18 cellular contexts compared by ENCODE assay signal in the genomic region with DNA sequence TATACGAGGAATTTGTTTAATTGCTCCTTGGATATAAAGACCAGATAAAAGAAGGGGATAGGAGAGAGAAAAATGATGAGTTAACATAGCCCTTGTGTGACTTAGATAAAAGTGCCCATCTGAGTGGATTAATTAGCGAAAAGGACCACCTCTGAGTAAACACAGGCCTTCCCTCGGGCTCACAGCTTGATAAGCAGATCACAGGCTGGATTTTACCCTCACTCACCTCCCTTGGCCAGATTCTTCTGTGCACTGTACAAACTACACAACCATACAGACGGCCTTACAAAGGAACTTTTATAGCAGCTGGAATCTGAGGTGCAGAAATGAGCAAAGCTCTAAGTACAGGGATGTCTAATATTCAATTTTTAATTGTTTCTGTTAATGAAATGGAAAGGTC.
"Had no signal": no experiment of that assay in that cellular context is flagged by ENCODE, and none has a peak within 500 bp of the region (broad histone marks: within the 10 kb centered on the region; RNA-seq: fewer than 3 reads in every experiment).

No MANE protein-coding gene starts in this region.

- H3K4me3 Mint-ChIP-seq: memory B cell; natural killer cell treated with Interleukin-12 subunit alpha and Interleukin-12 subunit beta and Interleukin-15 and Interleukin-18, amount 100 ng/mL, for 72 hours had no signal

- ATAC-seq: left cardiac atrium; lower lobe of right lung; natural killer cell treated with Interleukin-12 subunit alpha and Interleukin-12 subunit beta and Interleukin-15 and Interleukin-18, amount 100 ng/mL, for 72 hours; pancreas; right cardiac atrium had no signal

- H3K27ac Mint-ChIP-seq: memory B cell; natural killer cell treated with Interleukin-12 subunit alpha and Interleukin-12 subunit beta and Interleukin-15 and Interleukin-18, amount 100 ng/mL, for 72 hours; progenitor cell of endocrine pancreas had no signal

- DNase-seq: dorsolateral prefrontal cortex; effector CD8-positive, alpha-beta T cell; foreskin melanocyte; head of caudate nucleus; kidney; left cardiac atrium; left ventricle myocardium inferior; lower lobe of right lung; midbrain; occipital lobe; pancreas; right cardiac atrium; stimulated activated CD4-positive, alpha-beta T cell treated with anti-CD3 and anti-CD28 coated beads, Interleukin-2, amount 100 ng/mL, for 48 hours; stimulated activated naive CD4-positive, alpha-beta T cell treated with Interleukin-2 at 50 U/mL for 16 hours; trophoblast cell had no signal

- H3K9me3 Mint-ChIP-seq: memory B cell; natural killer cell treated with Interleukin-12 subunit alpha and Interleukin-12 subunit beta and Interleukin-15 and Interleukin-18, amount 100 ng/mL, for 72 hours had no signal

- H3K27me3 Mint-ChIP-seq: memory B cell had no signal

- H3K36me3 Mint-ChIP-seq: memory B cell; natural killer cell treated with Interleukin-12 subunit alpha and Interleukin-12 subunit beta and Interleukin-15 and Interleukin-18, amount 100 ng/mL, for 72 hours had no signal
